In the genomic region with DNA sequence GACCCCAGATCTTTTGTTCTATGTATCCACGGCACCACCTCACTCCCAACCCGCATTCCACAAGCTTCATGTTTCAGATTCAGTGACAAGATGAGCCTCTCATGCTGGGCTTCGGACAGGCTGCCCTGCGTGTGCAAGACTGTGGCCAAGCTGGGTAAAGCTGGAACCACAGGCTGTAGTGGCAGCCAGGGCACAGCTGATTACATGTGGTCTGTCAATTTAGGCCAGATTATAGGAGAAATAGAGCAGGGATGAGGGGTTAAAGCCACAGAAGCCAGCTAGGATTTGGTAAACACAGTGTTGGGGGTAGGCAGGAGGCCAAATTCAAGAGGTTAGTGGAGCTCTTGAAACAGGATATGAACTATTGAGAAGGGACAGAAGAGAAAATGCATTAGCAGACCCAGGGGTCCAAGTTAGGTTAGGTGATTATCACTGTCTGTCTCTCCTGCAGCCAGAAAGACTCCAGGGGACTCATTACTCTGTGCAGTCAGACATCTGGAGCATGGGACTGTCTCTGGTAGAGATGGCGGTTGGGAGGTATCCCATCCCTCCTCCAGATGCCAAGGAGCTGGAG, we compare ENCODE assay signal across 21 cellular contexts. TPM values are rescaled to one million over a fixed set of nuclear protein-coding genes. Genes with fewer than 3 reads are reported as not detected.
DNase-seq lines count a peak whose midpoint lies in the region; ATAC-seq lines count a peak whose summit lies in the region.
"Had no signal": no experiment of that assay in that cellular context is flagged by ENCODE, and none has a peak within 500 bp of the region (broad histone marks: within the 10 kb centered on the region; RNA-seq: fewer than 3 reads in every experiment).

No MANE protein-coding gene starts in this region.

- H3K27me3 Mint-ChIP-seq in activated CD4-positive, alpha-beta T cell treated with anti-CD3 and anti-CD28 coated beads for 36 hours, result no peaks in the 10 kb centered on the region
- no peaks in the 10 kb centered on the region for H3K27me3 Mint-ChIP-seq in activated naive CD8-positive, alpha-beta T cell treated with anti-CD3 and anti-CD28 coated beads for 36 hours

- H2BK120ac ChIP-seq in mesendoderm (ENCODE audit: low read depth, low read length), result no peak overlapping the region

- H3K4me2 ChIP-seq in mesendoderm (ENCODE audit: low read length), result no peak overlapping the region
- H3K4me2 ChIP-seq: BLaER1 treated with 17β-estradiol and CSF1 and Interleukin-3, amounts not matched to agents 10 nM and 100 nM had no signal

- no peak overlapping the region for H2BK5ac ChIP-seq in mesendoderm (ENCODE audit: low read length)

- no peak overlapping the region for H3K9ac ChIP-seq in mesendoderm (ENCODE audit: low read length)
- H3K9ac ChIP-seq: BLaER1 treated with 17β-estradiol and CSF1 and Interleukin-3, amounts not matched to agents 10 nM and 100 nM had no signal

- H3K27ac Mint-ChIP-seq in activated CD4-positive, alpha-beta T cell treated with anti-CD3 and anti-CD28 coated beads for 36 hours, result peak overlapping the region; percentile 63
- H3K27ac Mint-ChIP-seq in activated naive CD8-positive, alpha-beta T cell treated with anti-CD3 and anti-CD28 coated beads for 36 hours, result peak overlapping the region; percentile 69
- H3K27ac Mint-ChIP-seq: nephron progenitor cell had no signal

- no peak overlapping the region for H2AK5ac ChIP-seq in mesendoderm (ENCODE audit: low read length)

- H4K5ac ChIP-seq in mesendoderm (ENCODE audit: low read length), result no peak overlapping the region

- H3K23ac ChIP-seq in mesendoderm (ENCODE audit: low read length), result peak overlapping the region; percentile 45

- no peaks in the 10 kb centered on the region for H3K4me1 Mint-ChIP-seq in activated CD4-positive, alpha-beta T cell treated with anti-CD3 and anti-CD28 coated beads for 36 hours
- H3K4me1 Mint-ChIP-seq in activated naive CD8-positive, alpha-beta T cell treated with anti-CD3 and anti-CD28 coated beads for 36 hours, result peaks cover under 1% of the 10 kb centered on the region
- H3K4me1 Mint-ChIP-seq: nephron progenitor cell had no signal

- H3K36me3 ChIP-seq in mesendoderm (ENCODE audit: control insufficient read depth, insufficient read depth, low read length), result peaks cover 10% of the 10 kb centered on the region

- no CpG with 5 or more reads among the region's 5 CpGs for WGBS in mesendoderm (ENCODE audit: extremely low coverage, insufficient coverage, low lambda C conversion rate)

- H2BK15ac ChIP-seq in mesendoderm (replicated peaks; ENCODE audit: low read depth), result no peak overlapping the region

- H3K4ac ChIP-seq in mesendoderm (ENCODE audit: low read depth, low read length), result no peak overlapping the region

- intact Hi-C loops in activated CD4-positive, alpha-beta T cell treated with anti-CD3 and anti-CD28 coated beads for 36 hours (cut with DNase I, micrococcal nuclease), result no loop called here

- no peak for ATAC-seq in activated CD4-positive, alpha-beta T cell treated with anti-CD3 and anti-CD28 coated beads for 36 hours
- ATAC-seq: activated CD4-positive, CD25-positive, alpha-beta regulatory T cell treated with anti-CD3 and anti-CD28 coated beads, Interleukin-2, amount 50 U/mL, for 24 hours; gastroesophageal sphincter had no signal

- CTCF ChIA-PET in activated CD4-positive, alpha-beta T cell treated with anti-CD3 and anti-CD28 coated beads for 36 hours (lab: Charles Lee), result interaction anchor here (0.6 to 5.0 kb wide), 3 partner anchors 12 to 20 kb away, joined by 3 to 22 read pairs (median 8); partner anchors contain the start of gene SNAPC5

- H3K27me3 ChIP-seq in mesendoderm (ENCODE audit: insufficient read depth, low read length, poor library complexity), result no peaks in the 10 kb centered on the region
- H3K27me3 ChIP-seq: BLaER1 treated with 17β-estradiol and CSF1 and Interleukin-3, amounts not matched to agents 10 nM and 100 nM; esophagus squamous epithelium; gastroesophageal sphincter had no signal

- H3K4me3 Mint-ChIP-seq in activated CD4-positive, alpha-beta T cell treated with anti-CD3 and anti-CD28 coated beads for 36 hours, result no peak overlapping the region
- no peak overlapping the region for H3K4me3 Mint-ChIP-seq in activated naive CD8-positive, alpha-beta T cell treated with anti-CD3 and anti-CD28 coated beads for 36 hours
- H3K4me3 Mint-ChIP-seq: nephron progenitor cell had no signal

- no peak overlapping the region for H3K27ac ChIP-seq in mesendoderm (ENCODE audit: low read depth, low read length)
- H3K27ac ChIP-seq: BLaER1 treated with 17β-estradiol and CSF1 and Interleukin-3, amounts not matched to agents 10 nM and 100 nM; esophagus squamous epithelium; gastroesophageal sphincter; skin epidermis had no signal

- POLR2A ChIA-PET in activated CD4-positive, alpha-beta T cell treated with anti-CD3 and anti-CD28 coated beads for 36 hours (lab: Charles Lee), result interaction anchor here (1.0 kb wide), 1 partner anchor 25 kb away, joined by 4 read pairs; no protein-coding TSS in a partner anchor

- DNase-seq in activated CD4-positive, alpha-beta T cell treated with anti-CD3 and anti-CD28 coated beads for 36 hours, result no peak
- DNase-seq in activated CD4-positive, alpha-beta T cell treated with anti-CD3 and anti-CD28 coated beads for 4 hours, result no peak
- peak; percentile 21 for DNase-seq in DMS79 treated with DMSO at 0.1 percent for 48 hours (lab: John Stamatoyannopoulos, UW)
- no peak for DNase-seq in activated naive CD8-positive, alpha-beta T cell treated with anti-CD3 and anti-CD28 coated beads for 36 hours
- no peak for DNase-seq in mesendoderm
- no peak for DNase-seq in retina
- no peak for DNase-seq in NCI-H2227 (lab: John Stamatoyannopoulos, UW; ENCODE audit: unreplicated experiment)
- DNase-seq in NCI-H2029 treated with DMSO at 0.1 percent for 48 hours (lab: John Stamatoyannopoulos, UW), result no peak
- DNase-seq: activated effector memory CD4-positive, alpha-beta T cell treated with anti-CD3 and anti-CD28 coated beads, Interleukin-2, amount 50 U/mL, for 16 hours; effector CD4-positive, alpha-beta T cell; esophagus squamous epithelium; GDM1; NCI-H1694 treated with DMSO at 0.1 percent for 48 hours; NCI-H510A treated with DMSO at 0.1 percent for 48 hours; nephron progenitor cell; posterior cingulate gyrus; stimulated activated naive CD4-positive, alpha-beta T cell treated with Interleukin-2 at 50 U/mL for 16 hours had no signal

- H3K36me3 Mint-ChIP-seq in activated CD4-positive, alpha-beta T cell treated with anti-CD3 and anti-CD28 coated beads for 36 hours (ENCODE audit: low read depth), result peaks cover 39% of the 10 kb centered on the region
- peaks cover 29% of the 10 kb centered on the region for H3K36me3 Mint-ChIP-seq in activated naive CD8-positive, alpha-beta T cell treated with anti-CD3 and anti-CD28 coated beads for 36 hours

- H3K56ac ChIP-seq in mesendoderm (ENCODE audit: low read length), result peak overlapping the region; percentile 0

- H4K8ac ChIP-seq in mesendoderm (ENCODE audit: low read depth, low read length), result no peak overlapping the region

- H3K18ac ChIP-seq in mesendoderm (ENCODE audit: low read length), result no peak overlapping the region

- H3K79me1 ChIP-seq in mesendoderm (ENCODE audit: low read length), result peaks cover 7% of the 10 kb centered on the region

- no peak overlapping the region for H3K4me3 ChIP-seq in mesendoderm (ENCODE audit: low read length)
- H3K4me3 ChIP-seq: BLaER1 treated with 17β-estradiol and CSF1 and Interleukin-3, amounts not matched to agents 10 nM and 100 nM; esophagus squamous epithelium; gastroesophageal sphincter; skin epidermis had no signal

- H3K79me2 ChIP-seq in mesendoderm (ENCODE audit: control insufficient read depth, insufficient read depth, low read length), result no peaks in the 10 kb centered on the region

- H3K9me3 Mint-ChIP-seq in activated CD4-positive, alpha-beta T cell treated with anti-CD3 and anti-CD28 coated beads for 36 hours (ENCODE audit: low read depth), result no peaks in the 10 kb centered on the region
- H3K9me3 Mint-ChIP-seq in activated naive CD8-positive, alpha-beta T cell treated with anti-CD3 and anti-CD28 coated beads for 36 hours, result no peaks in the 10 kb centered on the region
- H3K9me3 Mint-ChIP-seq: nephron progenitor cell had no signal

- peaks cover 3% of the 10 kb centered on the region for H3K4me1 ChIP-seq in mesendoderm (ENCODE audit: control insufficient read depth, low read depth, low read length)
- H3K4me1 ChIP-seq: gastroesophageal sphincter had no signal

RNA-seq across cellular contexts. Expression of gene SNAPC5, which starts 12.9 kb away (rescaled TPM):
- total RNA-seq in activated CD4-positive, alpha-beta T cell treated with anti-CD3 and anti-CD28 coated beads for 36 hours, result 10 to 100 TPM; 25.7 to 30.1 TPM
- total RNA-seq in activated naive CD8-positive, alpha-beta T cell treated with anti-CD3 and anti-CD28 coated beads for 36 hours, result 10 to 100 TPM; 43.3 to 49.1 TPM
- polyA plus RNA-seq in mesendoderm (2013, experiment 1 of 2), result 13.6 TPM
- 13.7 TPM for polyA plus RNA-seq in mesendoderm (2013, experiment 2 of 2)

RNA-seq across cellular contexts. Expression of gene RPL4, which starts 20.0 kb away (rescaled TPM):
- 1,000 to 10,000 TPM; 4,227 to 4,959 TPM for total RNA-seq in activated CD4-positive, alpha-beta T cell treated with anti-CD3 and anti-CD28 coated beads for 36 hours
- 1,000 to 10,000 TPM; 4,670 to 4,826 TPM for total RNA-seq in activated naive CD8-positive, alpha-beta T cell treated with anti-CD3 and anti-CD28 coated beads for 36 hours
- polyA plus RNA-seq in mesendoderm (2013, experiment 1 of 2), result 3,121 TPM
- 3,136 TPM for polyA plus RNA-seq in mesendoderm (2013, experiment 2 of 2)

RNA-seq across cellular contexts. Expression of gene ZWILCH, which starts 20.5 kb away (rescaled TPM):
- 10 to 100 TPM; 27.4 to 31.1 TPM for total RNA-seq in activated CD4-positive, alpha-beta T cell treated with anti-CD3 and anti-CD28 coated beads for 36 hours
- 10 to 100 TPM; 40.7 to 41.1 TPM for total RNA-seq in activated naive CD8-positive, alpha-beta T cell treated with anti-CD3 and anti-CD28 coated beads for 36 hours
- 38.0 TPM for polyA plus RNA-seq in mesendoderm (2013, experiment 1 of 2)
- 38.4 TPM for polyA plus RNA-seq in mesendoderm (2013, experiment 2 of 2)
